14 cellular contexts compared by ENCODE assay signal in genomic region chr17:75565066-75565465, GRCh38. TPM values are rescaled to one million over a fixed set of nuclear protein-coding genes. Genes with fewer than 3 reads are reported as not detected.
DNase-seq lines count a peak whose midpoint lies in the region; ATAC-seq and TF ChIP-seq lines count a peak whose summit lies in the region.
"Had no signal": no experiment of that assay in that cellular context is flagged by ENCODE, and none has a peak within 500 bp of the region (broad histone marks: within the 10 kb centered on the region; RNA-seq: fewer than 3 reads in every experiment).

No MANE protein-coding gene starts in this region.

- H3K56ac ChIP-seq in IMR-90 (ENCODE audit: extremely low read depth, insufficient read depth, low read length) = no peak overlapping the region

- TF ChIP-seq RAD21 in IMR-90 (IDR thresholded peaks at IDR 0.05; ENCODE audit: low read length) = no peak

- H3K9me3 ChIP-seq in IMR-90 (ENCODE audit: control insufficient read depth, insufficient read depth, low read length) (no peaks in the 10 kb centered on the region), adipocyte (ENCODE audit: control insufficient read depth, low read length) (no peaks in the 10 kb centered on the region), lung (ENCODE audit: control insufficient read depth in 2 of 2, insufficient read depth in 1 of 2, low read length in 1 of 2) (no peaks in the 10 kb centered on the region)

- no peak for TF ChIP-seq CTCF in IMR-90 (conservative IDR thresholded peaks at IDR 0.05; ENCODE audit: low read depth, low read length)
- TF ChIP-seq CTCF in lung (IDR thresholded peaks at IDR 0.05; ENCODE audit: control extremely low read depth, extremely low read depth) = no peak

- no peak overlapping the region for H2BK120ac ChIP-seq in IMR-90 (ENCODE audit: low read depth, low read length)

- H3K4ac ChIP-seq in IMR-90 (ENCODE audit: low read depth, low read length) = no peak overlapping the region

- no peaks in the 10 kb centered on the region for H3K4me1 Mint-ChIP-seq in activated CD4-positive, alpha-beta memory T cell treated with anti-CD3 and anti-CD28 coated beads, Interleukin-2, amount 10 ng/mL, durations not matched to agents 7 days and 5 days
- H3K4me1 Mint-ChIP-seq: CD4-positive, alpha-beta memory T cell had no signal

- peak; percentile 65 for DNase-seq in EL
- peak; percentile 15 for DNase-seq in IMR-90
- DNase-seq in adipocyte (ENCODE audit: low read depth) = peak; percentile 20
- no peak for DNase-seq in lung (ENCODE audit: low spot score)
- DNase-seq in effector CD4-positive, alpha-beta T cell = no peak
- no peak for DNase-seq in SHP77 treated with DMSO at 0.1 percent for 48 hours (lab: John Stamatoyannopoulos, UW)
- DNase-seq in NCI-H82 (lab: John Stamatoyannopoulos, UW) = no peak
- DNase-seq in activated CD4-positive, alpha-beta memory T cell treated with anti-CD3 and anti-CD28 coated beads, Interleukin-2, amount 10 ng/mL, durations not matched to agents 7 days and 5 days = no peak
- DNase-seq: activated CD4-positive, alpha-beta T cell treated with anti-CD3 and anti-CD28 coated beads, Interleukin-2, amount 50 U/mL, for 1 hour; CD4-positive, alpha-beta memory T cell; T-helper 1 cell had no signal

- POLR2A ChIA-PET in IMR-90 (lab: Charles Lee; ENCODE audit: unreplicated experiment) = no interaction called here
- POLR2A ChIA-PET in activated CD4-positive, alpha-beta memory T cell treated with anti-CD3 and anti-CD28 coated beads, Interleukin-2, amount 10 ng/mL, durations not matched to agents 7 days and 5 days (lab: Charles Lee) = no interaction called here

- intact Hi-C loops in IMR-90 (cut with micrococcal nuclease) = no loop called here

- H3K36me3 Mint-ChIP-seq in activated CD4-positive, alpha-beta memory T cell treated with anti-CD3 and anti-CD28 coated beads, Interleukin-2, amount 10 ng/mL, durations not matched to agents 7 days and 5 days (ENCODE audit: low read depth) = no peaks in the 10 kb centered on the region

- no peak overlapping the region for H3K27ac Mint-ChIP-seq in activated CD4-positive, alpha-beta memory T cell treated with anti-CD3 and anti-CD28 coated beads, Interleukin-2, amount 10 ng/mL, durations not matched to agents 7 days and 5 days
- H3K27ac Mint-ChIP-seq: activated T-helper 1 cell treated with anti-CD3 and anti-CD28 coated beads, Interleukin-12 subunit alpha, Interleukin-12 subunit beta, Interleukin-2, Interleukin-4 antibody, amounts not matched to agents 30 ng/mL and 10 ng/mL and 1 ng/mL, durations not matched to agents 14 hours and 24 hours and 36 hours; nephron had no signal

- H3K4me1 ChIP-seq in IMR-90 (ENCODE audit: control insufficient read depth, insufficient read depth, low read length) (peaks cover 1% of the 10 kb centered on the region; the same call in 1 of the 2 replicates), adipocyte (ENCODE audit: control insufficient read depth, insufficient read depth, low read length) (peaks cover 7% of the 10 kb centered on the region), lung (ENCODE audit: control insufficient read depth in 2 of 2, insufficient read depth in 2 of 2, low read length in 2 of 2) (no peaks in the 10 kb centered on the region)

- H4K5ac ChIP-seq in IMR-90 (ENCODE audit: low read depth, low read length) = no peak overlapping the region

- H4K20me1 ChIP-seq in IMR-90 (ENCODE audit: insufficient read depth, low read length) = no peaks in the 10 kb centered on the region

- H4K91ac ChIP-seq in IMR-90 (ENCODE audit: insufficient read depth, low read depth, low read length) = no peak overlapping the region

- no peak overlapping the region for H3K4me3 Mint-ChIP-seq in activated CD4-positive, alpha-beta memory T cell treated with anti-CD3 and anti-CD28 coated beads, Interleukin-2, amount 10 ng/mL, durations not matched to agents 7 days and 5 days
- H3K4me3 Mint-ChIP-seq: activated T-helper 1 cell treated with anti-CD3 and anti-CD28 coated beads, Interleukin-12 subunit alpha, Interleukin-12 subunit beta, Interleukin-2, Interleukin-4 antibody, amounts not matched to agents 30 ng/mL and 10 ng/mL and 1 ng/mL, durations not matched to agents 14 hours and 24 hours and 36 hours; CD4-positive, alpha-beta memory T cell; nephron had no signal

- peaks cover 35% of the 10 kb centered on the region for H3K27me3 ChIP-seq in IMR-90 (ENCODE audit: control insufficient read depth, insufficient read depth, low read length)
- H3K27me3 ChIP-seq in adipocyte (replicated peaks; ENCODE audit: control insufficient read depth, insufficient read depth, low read length) = peaks cover 43% of the 10 kb centered on the region
- H3K27me3 ChIP-seq in lung (ENCODE audit: control insufficient read depth, insufficient read depth) = no peaks in the 10 kb centered on the region

- no peak overlapping the region for H2BK20ac ChIP-seq in IMR-90 (ENCODE audit: low read depth, low read length)

- H3K9me1 ChIP-seq in IMR-90 (ENCODE audit: insufficient read depth, low read length) = no peaks in the 10 kb centered on the region

- 50% methylated on average over 2 of the region's 7 CpGs; no CpG with 5 or more reads in 1 of the 2 experiments for WGBS in IMR-90 (ENCODE audit: extremely low coverage in 2 of 2, insufficient read length in 1 of 2), 2 experiments
- WGBS in lung, 2 donors = 80 to 88% methylated on average over 7 of the region's 7 CpGs

- CTCF ChIA-PET in IMR-90 (lab: Yijun Ruan, JAX) = no interaction called here
- CTCF ChIA-PET in activated CD4-positive, alpha-beta memory T cell treated with anti-CD3 and anti-CD28 coated beads, Interleukin-2, amount 10 ng/mL, durations not matched to agents 7 days and 5 days (lab: Charles Lee) = no interaction called here

- H3K18ac ChIP-seq in IMR-90 (ENCODE audit: low read depth, low read length) = no peak overlapping the region

- BruUV-seq in IMR-90 (replicated peaks; lab: Mats Ljungman, UMichigan) = no TSS peak

- no peak overlapping the region for H2AFZ ChIP-seq in IMR-90 (replicated peaks; ENCODE audit: low read length, poor library complexity)

- no peaks in the 10 kb centered on the region for H3K27me3 Mint-ChIP-seq in activated CD4-positive, alpha-beta memory T cell treated with anti-CD3 and anti-CD28 coated beads, Interleukin-2, amount 10 ng/mL, durations not matched to agents 7 days and 5 days
- H3K27me3 Mint-ChIP-seq: CD4-positive, alpha-beta memory T cell had no signal

- no peaks in the 10 kb centered on the region for H3K79me1 ChIP-seq in IMR-90 (ENCODE audit: low read depth in 1 of 2, low read length in 2 of 2)

- H2BK5ac ChIP-seq in IMR-90 (ENCODE audit: low read depth, low read length, poor library complexity, severe bottlenecking) = no peak overlapping the region

- no peak overlapping the region for H3K4me2 ChIP-seq in IMR-90 (ENCODE audit: low read depth, low read length)

- no peak overlapping the region for H4K8ac ChIP-seq in IMR-90 (ENCODE audit: low read depth in 2 of 2, low read length in 2 of 2)

- H3K23ac ChIP-seq in IMR-90 (ENCODE audit: low read depth, low read length) = no peak overlapping the region

- peak; percentile 57 for ATAC-seq in IMR-90 (ENCODE audit: low read depth)
- ATAC-seq in lung (ENCODE audit: insufficient read depth, low FRiP score) = peak; percentile 13
- ATAC-seq: sciatic nerve had no signal

- peak overlapping the region; percentile 39 for H2AK9ac ChIP-seq in IMR-90 (replicated peaks; ENCODE audit: low read depth, low read length, poor library complexity)

- dilution Hi-C loops in IMR-90 (cut with HindIII; ENCODE audit: low sequenced_read_pairs, unreplicated experiment) = no loop called here

- H2BK15ac ChIP-seq in IMR-90 (ENCODE audit: low read depth, low read length) = no peak overlapping the region

- in situ Hi-C loops in IMR-90 (cut with MboI; ENCODE audit: low sequenced_read_pairs) = no loop called here

- no peak overlapping the region for H3K4me3 ChIP-seq in IMR-90 (ENCODE audit: insufficient read depth, low read depth, low read length)
- H3K4me3 ChIP-seq in adipocyte (ENCODE audit: low read length) = no peak overlapping the region
- H3K4me3 ChIP-seq in lung = no peak overlapping the region

- H3K9ac ChIP-seq in IMR-90 (ENCODE audit: low read depth, low read length) (no peak overlapping the region), adipocyte (ENCODE audit: low read length) (no peak overlapping the region)

- H3K36me3 ChIP-seq in IMR-90 (ENCODE audit: control insufficient read depth, insufficient read depth, low read length) = no peaks in the 10 kb centered on the region
- no peaks in the 10 kb centered on the region for H3K36me3 ChIP-seq in adipocyte (ENCODE audit: control insufficient read depth, insufficient read depth, low read length, severe bottlenecking)
- H3K36me3 ChIP-seq in lung (ENCODE audit: control insufficient read depth in 2 of 2, insufficient read depth in 2 of 2, low read length in 2 of 2) = peaks cover 0 to 51% of the 10 kb centered on the region in 2 donors

- TF ChIP-seq POLR2A in IMR-90 (IDR thresholded peaks at IDR 0.05; ENCODE audit: low read depth, low read length) = no peak

- no peaks in the 10 kb centered on the region for H3K9me3 Mint-ChIP-seq in activated CD4-positive, alpha-beta memory T cell treated with anti-CD3 and anti-CD28 coated beads, Interleukin-2, amount 10 ng/mL, durations not matched to agents 7 days and 5 days
- H3K9me3 Mint-ChIP-seq: activated T-helper 1 cell treated with anti-CD3 and anti-CD28 coated beads, Interleukin-12 subunit alpha, Interleukin-12 subunit beta, Interleukin-2, Interleukin-4 antibody, amounts not matched to agents 30 ng/mL and 10 ng/mL and 1 ng/mL, durations not matched to agents 14 hours and 24 hours and 36 hours; CD4-positive, alpha-beta memory T cell; nephron had no signal

- no peak overlapping the region for H3K14ac ChIP-seq in IMR-90 (replicated peaks; ENCODE audit: low read depth, low read length)

- H2AK5ac ChIP-seq in IMR-90 (ENCODE audit: low read depth, low read length) = no peak overlapping the region

- H3K27ac ChIP-seq in IMR-90 (ENCODE audit: insufficient read depth, low read length) (no peak overlapping the region), lung (ENCODE audit: low read depth in 1 of 2, low read length in 1 of 2) (no peak overlapping the region)

RNA-seq across cellular contexts. Expression of gene MYO15B, which starts 22.5 kb away (rescaled TPM):
- total RNA-seq in IMR-90 (2012; rRNA removed) = 0.18 TPM in 1 of 2 replicates, not detected in the other
- 0.43 and 0.65 TPM in 2 replicates for polyA plus RNA-seq in IMR-90 (2012; rRNA removed)
- 0.06 and 0.22 TPM in 2 replicates for polyA plus RNA-seq in IMR-90 (2012; cell fraction: cytosol; rRNA removed)
- polyA plus RNA-seq in IMR-90 (2012; cell fraction: nucleus; rRNA removed; ENCODE audit: low replicate concordance) = 6.8 and 8.7 TPM in 2 replicates
- 100 to 1,000 TPM; 194 to 197 TPM for total RNA-seq in lung
- 100 to 1,000 TPM in 1 of 2 donors, 10 to 100 TPM in 1; 84.5 to 141 TPM for polyA plus RNA-seq in lung
- total RNA-seq in activated CD4-positive, alpha-beta memory T cell treated with anti-CD3 and anti-CD28 coated beads, Interleukin-2, amount 10 ng/mL, durations not matched to agents 7 days and 5 days = 10 to 100 TPM; 11.3 to 13.7 TPM

RNA-seq across cellular contexts. Expression of gene LLGL2, which starts 39.6 kb away (rescaled TPM):
- 0.54 and 0.56 TPM in 2 replicates for total RNA-seq in IMR-90 (2012; rRNA removed)
- polyA plus RNA-seq in IMR-90 (2012; rRNA removed) = 0.53 and 0.72 TPM in 2 replicates
- 1.2 and 1.6 TPM in 2 replicates for polyA plus RNA-seq in IMR-90 (2012; cell fraction: cytosol; rRNA removed)
- polyA plus RNA-seq in IMR-90 (2012; cell fraction: nucleus; rRNA removed; ENCODE audit: low replicate concordance) = 2.0 and 4.5 TPM in 2 replicates
- 100 to 1,000 TPM; 103 to 199 TPM for total RNA-seq in lung
- polyA plus RNA-seq in lung = 100 to 1,000 TPM in 1 of 2 donors, 10 to 100 TPM in 1; 80.5 to 195 TPM
- 10 to 100 TPM; 25.9 to 27.8 TPM for total RNA-seq in activated CD4-positive, alpha-beta memory T cell treated with anti-CD3 and anti-CD28 coated beads, Interleukin-2, amount 10 ng/mL, durations not matched to agents 7 days and 5 days

RNA-seq across cellular contexts. Expression of gene TSEN54, which starts 48.7 kb away (rescaled TPM):
- total RNA-seq in IMR-90 (2012; rRNA removed) = 6.4 and 7.2 TPM in 2 replicates
- 14.9 and 16.2 TPM in 2 replicates for polyA plus RNA-seq in IMR-90 (2012; rRNA removed)
- 9.8 and 14.7 TPM in 2 replicates for polyA plus RNA-seq in IMR-90 (2012; cell fraction: cytosol; rRNA removed)
- 37.4 and 62.8 TPM in 2 replicates for polyA plus RNA-seq in IMR-90 (2012; cell fraction: nucleus; rRNA removed; ENCODE audit: low replicate concordance)
- total RNA-seq in lung = 10 to 100 TPM; 18.4 to 22.4 TPM
- polyA plus RNA-seq in lung = 10 to 100 TPM; 20.9 to 36.5 TPM
- total RNA-seq in activated CD4-positive, alpha-beta memory T cell treated with anti-CD3 and anti-CD28 coated beads, Interleukin-2, amount 10 ng/mL, durations not matched to agents 7 days and 5 days = 10 to 100 TPM; 55.6 to 60.5 TPM

RNA-seq across cellular contexts. Expression of gene CASKIN2, which starts 49.7 kb away (rescaled TPM):
- total RNA-seq in IMR-90 (2012; rRNA removed) (2.2 and 2.9 TPM in 2 replicates), lung (10 to 100 TPM; 44.1 to 81.5 TPM)
- polyA plus RNA-seq in IMR-90 (2012; rRNA removed) (6.9 and 7.5 TPM in 2 replicates), lung (10 to 100 TPM; 22.3 to 26.1 TPM)
- polyA plus RNA-seq in IMR-90 (2012; cell fraction: cytosol; rRNA removed) = 4.7 and 6.3 TPM in 2 replicates
- polyA plus RNA-seq in IMR-90 (2012; cell fraction: nucleus; rRNA removed; ENCODE audit: low replicate concordance) = 17.2 and 50.6 TPM in 2 replicates
- 1 to 10 TPM; 1.5 to 1.9 TPM for total RNA-seq in activated CD4-positive, alpha-beta memory T cell treated with anti-CD3 and anti-CD28 coated beads, Interleukin-2, amount 10 ng/mL, durations not matched to agents 7 days and 5 days
- polyA plus RNA-seq: CD4-positive, alpha-beta memory T cell had no signal

Comparison
In these comparisons a context has a peak if more than half of its experiments do, and no peak if none do; other contexts are left out.
1. DNase-seq: peak in EL (single experiment), IMR-90 (single experiment) and adipocyte (single experiment); none in lung (single experiment), effector CD4-positive, alpha-beta T cell (single experiment), SHP77 treated with DMSO at 0.1 percent for 48 hours (single experiment), NCI-H82 (single experiment) and activated CD4-positive, alpha-beta memory T cell treated with anti-CD3 and anti-CD28 coated beads, Interleukin-2, amount 10 ng/mL, durations not matched to agents 7 days and 5 days (single experiment).
2. RNA of gene MYO15B, which starts 22.5 kb away (total RNA-seq): 194 to 197 TPM in lung; 11.3 to 13.7 TPM in activated CD4-positive, alpha-beta memory T cell treated with anti-CD3 and anti-CD28 coated beads, Interleukin-2, amount 10 ng/mL, durations not matched to agents 7 days and 5 days and 0.18 TPM in IMR-90; every median in the first group is over 10 times any median in the second.
3. RNA of gene LLGL2, which starts 39.6 kb away (total RNA-seq): 103 to 199 TPM in lung and 25.9 to 27.8 TPM in activated CD4-positive, alpha-beta memory T cell treated with anti-CD3 and anti-CD28 coated beads, Interleukin-2, amount 10 ng/mL, durations not matched to agents 7 days and 5 days; 0.54 to 0.56 TPM in IMR-90; every median in the first group is over 10 times any median in the second.